In the genomic region with DNA sequence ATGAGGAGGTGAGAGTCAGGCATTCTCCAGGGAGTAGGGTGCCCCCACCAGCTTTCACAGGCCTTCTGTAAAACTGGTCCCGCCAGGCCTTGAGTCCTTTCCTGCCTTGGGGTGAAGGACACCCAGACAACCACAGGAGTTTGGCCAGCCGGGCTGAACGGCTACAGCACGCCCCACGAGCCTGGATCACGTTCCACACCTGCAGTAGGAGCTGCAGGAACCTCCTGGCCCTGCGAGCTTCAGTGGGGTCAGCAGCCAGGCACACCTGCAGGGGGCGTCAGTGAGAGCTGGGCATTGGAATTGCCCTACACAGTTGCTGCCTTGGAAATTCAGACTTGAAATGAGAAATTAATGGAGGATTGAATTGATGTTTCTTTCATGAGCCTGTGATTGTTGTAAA, we compare ENCODE assay signal across 13 cellular contexts. TPM values are rescaled to one million over a fixed set of nuclear protein-coding genes. Genes with fewer than 3 reads are reported as not detected.
A peak's percentile ranks its signal among the peaks of the same experiment; 100 is the strongest.
DNase-seq lines count a peak whose midpoint lies in the region; ATAC-seq and TF ChIP-seq lines count a peak whose summit lies in the region.
"Had no signal": no experiment of that assay in that cellular context is flagged by ENCODE, and none has a peak within 500 bp of the region (broad histone marks: within the 10 kb centered on the region; RNA-seq: fewer than 3 reads in every experiment).

No MANE protein-coding gene starts in this region.

- DNase-seq in GM10248 (ENCODE audit: extremely low spot score) (no peak), NAMALWA (ENCODE audit: low spot score) (peak; percentile 22), esophagus muscularis mucosa (ENCODE audit: extremely low spot score) (no peak), psoas muscle (no peak), NCI-H526 (lab: John Stamatoyannopoulos, UW) (no peak), NCI-H2081 treated with DMSO at 0.1 percent for 48 hours (lab: John Stamatoyannopoulos, UW) (no peak), superior temporal gyrus (ENCODE audit: extremely low spot score) (no peak), activated T-cell treated with anti-CD3 and anti-CD28 coated beads for 4 hours (no peak)
- DNase-seq: activated CD4-positive, alpha-beta T cell treated with anti-CD3 and anti-CD28 coated beads, Interleukin-2, amount 10 ng/mL, durations not matched to agents 7 days and 5 days; activated naive CD4-positive, alpha-beta T cell treated with anti-CD3 and anti-CD28 coated beads, Interleukin-2, amount 10 ng/mL, durations not matched to agents 7 days and 5 days; NCI-H226; spleen had no signal

- H3K36me3 ChIP-seq in esophagus muscularis mucosa (peaks cover 0 to 7% (median 4%) of the 10 kb centered on the region in 4 donors), psoas muscle (ENCODE audit: insufficient read depth in 1 of 2, low read depth in 1 of 2) (no peaks in the 10 kb centered on the region)

- no peak for TF ChIP-seq EP300 in esophagus muscularis mucosa (IDR thresholded peaks at IDR 0.05)

- TF ChIP-seq CTCF in GM10248 (IDR thresholded peaks at IDR 0.05; ENCODE audit: control extremely low read depth, extremely low read depth, low read depth, missing control alignments): peak; percentile 24
- peak; percentile 26 to 35 (median 32) for TF ChIP-seq CTCF in esophagus muscularis mucosa (IDR thresholded peaks at IDR 0.05)
- TF ChIP-seq CTCF in psoas muscle (IDR thresholded peaks at IDR 0.05): peak; percentile 8

- CTCF ChIA-PET in GM10248 (lab: Yijun Ruan, JAX): interaction anchor here (0.9 to 1.4 kb wide), 4 partner anchors 11 to 59 kb away, joined by 3 to 5 read pairs (median 3); no protein-coding TSS in a partner anchor

- peak overlapping the region; percentile 91 to 98 (median 92) for H3K27ac ChIP-seq in esophagus muscularis mucosa (replicated peaks in 1 of 4)
- H3K27ac ChIP-seq in psoas muscle: no peak overlapping the region
- H3K27ac ChIP-seq: SJSA1 had no signal

- WGBS in esophagus muscularis mucosa: no CpG with 5 or more reads among the region's 8 CpGs
- 80 to 86% (median 85%) methylated on average over 8 of the region's 8 CpGs for WGBS in psoas muscle, 3 donors

- H3K27me3 ChIP-seq in esophagus muscularis mucosa (no peaks in the 10 kb centered on the region), psoas muscle (ENCODE audit: insufficient read depth in 3 of 3, low read length in 2 of 3) (peaks cover 0 to 13% (median 0%) of the 10 kb centered on the region in 3 donors)
- H3K27me3 ChIP-seq: SJSA1, spleen had no signal

- no peaks in the 10 kb centered on the region for H3K9me3 ChIP-seq in esophagus muscularis mucosa
- H3K9me3 ChIP-seq in psoas muscle: no peaks in the 10 kb centered on the region
- H3K9me3 ChIP-seq: SJSA1, spleen had no signal

- intact Hi-C loops in esophagus muscularis mucosa (cut with DNase I) (no loop called here), psoas muscle (cut with DNase I) (no loop called here)

- POLR2A ChIA-PET in GM10248 (lab: Yijun Ruan, JAX): no interaction called here

- H3K4me3 ChIP-seq in esophagus muscularis mucosa: no peak overlapping the region
- no peak overlapping the region for H3K4me3 ChIP-seq in psoas muscle
- H3K4me3 ChIP-seq: SJSA1, spleen had no signal

- no peak for ATAC-seq in psoas muscle

- H3K4me1 ChIP-seq in esophagus muscularis mucosa (peaks cover 58 to 92% (median 89%) of the 10 kb centered on the region in 4 donors), psoas muscle (peaks cover 7% of the 10 kb centered on the region)

- TF ChIP-seq POLR2A in esophagus muscularis mucosa (IDR thresholded peaks at IDR 0.05; ENCODE audit: low read depth): no peak

RNA-seq across cellular contexts. Expression of gene COL4A2, which starts 45.7 kb away (rescaled TPM):
- 100 to 1,000 TPM; 419 to 931 (median 555) TPM for total RNA-seq in esophagus muscularis mucosa
- total RNA-seq in psoas muscle: 10 to 100 TPM; 49.1 to 64.0 (median 59.9) TPM
- 10 to 100 TPM; 25.8 to 84.5 (median 37.9) TPM for polyA plus RNA-seq in psoas muscle
- total RNA-seq: activated CD4-positive, alpha-beta T cell treated with anti-CD3 and anti-CD28 coated beads, Interleukin-2, amount 10 ng/mL, durations not matched to agents 7 days and 5 days had no signal

RNA-seq across cellular contexts. Expression of gene COL4A1, which starts 45.8 kb away (rescaled TPM):
- total RNA-seq in esophagus muscularis mucosa (100 to 1,000 TPM; 328 to 578 (median 405) TPM), psoas muscle (100 to 1,000 TPM in 2 of 4 donors, 10 to 100 TPM in 2; 87.3 to 127 (median 110) TPM)
- polyA plus RNA-seq in psoas muscle: 100 to 1,000 TPM in 1 of 3 donors, 10 to 100 TPM in 2; 39.0 to 115 (median 60.2) TPM

Comparison
In these comparisons a context has a peak if more than half of its experiments do, and no peak if none do; other contexts are left out.
1. RNA of gene COL4A2, which starts 45.7 kb away (total RNA-seq): 419 to 931 TPM in esophagus muscularis mucosa; 49.1 to 64.0 TPM in psoas muscle; every median in the first group is over 4 times any median in the second.
2. Peak in every context shown above with its lines, with median percentiles within 50 percentile points of each other: CTCF ChIP-seq.